ENCODE assay signal across 1 cellular context in genomic region chr6:89008763-89009374, GRCh38.
TF ChIP-seq lines count a peak whose summit lies in the region.

No MANE protein-coding gene starts in this region.

TF ChIP-seq in K562, 482 proteins besides CTCF, POLR2A, EP300 and RAD21 (continued from another document and continues in another):
- TF ChIP-seq, protein P1, sequence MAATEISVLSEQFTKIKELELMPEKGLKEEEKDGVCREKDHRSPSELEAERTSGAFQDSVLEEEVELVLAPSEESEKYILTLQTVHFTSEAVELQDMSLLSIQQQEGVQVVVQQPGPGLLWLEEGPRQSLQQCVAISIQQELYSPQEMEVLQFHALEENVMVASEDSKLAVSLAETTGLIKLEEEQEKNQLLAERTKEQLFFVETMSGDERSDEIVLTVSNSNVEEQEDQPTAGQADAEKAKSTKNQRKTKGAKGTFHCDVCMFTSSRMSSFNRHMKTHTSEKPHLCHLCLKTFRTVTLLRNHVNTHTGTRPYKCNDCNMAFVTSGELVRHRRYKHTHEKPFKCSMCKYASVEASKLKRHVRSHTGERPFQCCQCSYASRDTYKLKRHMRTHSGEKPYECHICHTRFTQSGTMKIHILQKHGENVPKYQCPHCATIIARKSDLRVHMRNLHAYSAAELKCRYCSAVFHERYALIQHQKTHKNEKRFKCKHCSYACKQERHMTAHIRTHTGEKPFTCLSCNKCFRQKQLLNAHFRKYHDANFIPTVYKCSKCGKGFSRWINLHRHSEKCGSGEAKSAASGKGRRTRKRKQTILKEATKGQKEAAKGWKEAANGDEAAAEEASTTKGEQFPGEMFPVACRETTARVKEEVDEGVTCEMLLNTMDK (IDR thresholded peaks at IDR 0.05; ENCODE audit: borderline replicate concordance, insufficient read depth, low read depth, low read length, poor library complexity, severe bottlenecking): no peak
- TF ChIP-seq CXXC5 (CRISPR knock-in tag; IDR thresholded peaks at IDR 0.05) (peak; percentile 79), ZNF57 (CRISPR knock-in tag; IDR thresholded peaks at IDR 0.05) (no peak; the same call in 1 of the 2 replicates), RFX7 (CRISPR knock-in tag; IDR thresholded peaks at IDR 0.05) (no peak), ZC3H4 (CRISPR knock-in tag; IDR thresholded peaks at IDR 0.05; ENCODE audit: borderline replicate concordance) (no peak), BRF1 (IDR thresholded peaks at IDR 0.05; ENCODE audit: borderline replicate concordance, extremely low read depth, insufficient read length) (no peak), WHSC1 (IDR thresholded peaks at IDR 0.05; ENCODE audit: low read length) (no peak), CBFA2T2 (conservative IDR thresholded peaks at IDR 0.05) (no peak), ZNF217 (CRISPR knock-in tag; IDR thresholded peaks at IDR 0.05) (no peak), HNRNPLL (IDR thresholded peaks at IDR 0.05; ENCODE audit: low read depth, low read length, poor library complexity, severe bottlenecking) (no peak), ZFP91 (CRISPR knock-in tag; IDR thresholded peaks at IDR 0.05) (no peak), C11orf30 (IDR thresholded peaks at IDR 0.05; ENCODE audit: low read depth) (no peak), NFYB (IDR thresholded peaks at IDR 0.05; ENCODE audit: extremely low read depth, insufficient read length) (no peak), CBX3 (IDR thresholded peaks at IDR 0.05; ENCODE audit: borderline replicate concordance in 1 of 2, low read length in 2 of 2) (no peak), PCBP1 (IDR thresholded peaks at IDR 0.05; ENCODE audit: low read depth, low read length, poor library complexity, severe bottlenecking) (no peak), TFAP4 (CRISPR knock-in tag; IDR thresholded peaks at IDR 0.05; ENCODE audit: borderline replicate concordance) (no peak)
- TF ChIP-seq, protein P2, sequence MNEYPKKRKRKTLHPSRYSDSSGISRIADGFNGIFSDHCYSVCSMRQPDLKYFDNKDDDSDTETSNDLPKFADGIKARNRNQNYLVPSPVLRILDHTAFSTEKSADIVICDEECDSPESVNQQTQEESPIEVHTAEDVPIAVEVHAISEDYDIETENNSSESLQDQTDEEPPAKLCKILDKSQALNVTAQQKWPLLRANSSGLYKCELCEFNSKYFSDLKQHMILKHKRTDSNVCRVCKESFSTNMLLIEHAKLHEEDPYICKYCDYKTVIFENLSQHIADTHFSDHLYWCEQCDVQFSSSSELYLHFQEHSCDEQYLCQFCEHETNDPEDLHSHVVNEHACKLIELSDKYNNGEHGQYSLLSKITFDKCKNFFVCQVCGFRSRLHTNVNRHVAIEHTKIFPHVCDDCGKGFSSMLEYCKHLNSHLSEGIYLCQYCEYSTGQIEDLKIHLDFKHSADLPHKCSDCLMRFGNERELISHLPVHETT (CRISPR knock-in tag; conservative IDR thresholded peaks at IDR 0.05 in 1 of 2, IDR thresholded peaks at IDR 0.05 in 1 of 2): peak in 1 of 2 experiments; percentile 9; a peak in 1 of 4 replicates
- TF ChIP-seq, protein P3, sequence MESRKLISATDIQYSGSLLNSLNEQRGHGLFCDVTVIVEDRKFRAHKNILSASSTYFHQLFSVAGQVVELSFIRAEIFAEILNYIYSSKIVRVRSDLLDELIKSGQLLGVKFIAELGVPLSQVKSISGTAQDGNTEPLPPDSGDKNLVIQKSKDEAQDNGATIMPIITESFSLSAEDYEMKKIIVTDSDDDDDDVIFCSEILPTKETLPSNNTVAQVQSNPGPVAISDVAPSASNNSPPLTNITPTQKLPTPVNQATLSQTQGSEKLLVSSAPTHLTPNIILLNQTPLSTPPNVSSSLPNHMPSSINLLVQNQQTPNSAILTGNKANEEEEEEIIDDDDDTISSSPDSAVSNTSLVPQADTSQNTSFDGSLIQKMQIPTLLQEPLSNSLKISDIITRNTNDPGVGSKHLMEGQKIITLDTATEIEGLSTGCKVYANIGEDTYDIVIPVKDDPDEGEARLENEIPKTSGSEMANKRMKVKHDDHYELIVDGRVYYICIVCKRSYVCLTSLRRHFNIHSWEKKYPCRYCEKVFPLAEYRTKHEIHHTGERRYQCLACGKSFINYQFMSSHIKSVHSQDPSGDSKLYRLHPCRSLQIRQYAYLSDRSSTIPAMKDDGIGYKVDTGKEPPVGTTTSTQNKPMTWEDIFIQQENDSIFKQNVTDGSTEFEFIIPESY (CRISPR knock-in tag; IDR thresholded peaks at IDR 0.05): no peak
- TF ChIP-seq, protein P4, sequence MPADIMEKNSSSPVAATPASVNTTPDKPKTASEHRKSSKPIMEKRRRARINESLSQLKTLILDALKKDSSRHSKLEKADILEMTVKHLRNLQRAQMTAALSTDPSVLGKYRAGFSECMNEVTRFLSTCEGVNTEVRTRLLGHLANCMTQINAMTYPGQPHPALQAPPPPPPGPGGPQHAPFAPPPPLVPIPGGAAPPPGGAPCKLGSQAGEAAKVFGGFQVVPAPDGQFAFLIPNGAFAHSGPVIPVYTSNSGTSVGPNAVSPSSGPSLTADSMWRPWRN (IDR thresholded peaks at IDR 0.05; ENCODE audit: low read depth): no peak
- TF ChIP-seq, protein P5, sequence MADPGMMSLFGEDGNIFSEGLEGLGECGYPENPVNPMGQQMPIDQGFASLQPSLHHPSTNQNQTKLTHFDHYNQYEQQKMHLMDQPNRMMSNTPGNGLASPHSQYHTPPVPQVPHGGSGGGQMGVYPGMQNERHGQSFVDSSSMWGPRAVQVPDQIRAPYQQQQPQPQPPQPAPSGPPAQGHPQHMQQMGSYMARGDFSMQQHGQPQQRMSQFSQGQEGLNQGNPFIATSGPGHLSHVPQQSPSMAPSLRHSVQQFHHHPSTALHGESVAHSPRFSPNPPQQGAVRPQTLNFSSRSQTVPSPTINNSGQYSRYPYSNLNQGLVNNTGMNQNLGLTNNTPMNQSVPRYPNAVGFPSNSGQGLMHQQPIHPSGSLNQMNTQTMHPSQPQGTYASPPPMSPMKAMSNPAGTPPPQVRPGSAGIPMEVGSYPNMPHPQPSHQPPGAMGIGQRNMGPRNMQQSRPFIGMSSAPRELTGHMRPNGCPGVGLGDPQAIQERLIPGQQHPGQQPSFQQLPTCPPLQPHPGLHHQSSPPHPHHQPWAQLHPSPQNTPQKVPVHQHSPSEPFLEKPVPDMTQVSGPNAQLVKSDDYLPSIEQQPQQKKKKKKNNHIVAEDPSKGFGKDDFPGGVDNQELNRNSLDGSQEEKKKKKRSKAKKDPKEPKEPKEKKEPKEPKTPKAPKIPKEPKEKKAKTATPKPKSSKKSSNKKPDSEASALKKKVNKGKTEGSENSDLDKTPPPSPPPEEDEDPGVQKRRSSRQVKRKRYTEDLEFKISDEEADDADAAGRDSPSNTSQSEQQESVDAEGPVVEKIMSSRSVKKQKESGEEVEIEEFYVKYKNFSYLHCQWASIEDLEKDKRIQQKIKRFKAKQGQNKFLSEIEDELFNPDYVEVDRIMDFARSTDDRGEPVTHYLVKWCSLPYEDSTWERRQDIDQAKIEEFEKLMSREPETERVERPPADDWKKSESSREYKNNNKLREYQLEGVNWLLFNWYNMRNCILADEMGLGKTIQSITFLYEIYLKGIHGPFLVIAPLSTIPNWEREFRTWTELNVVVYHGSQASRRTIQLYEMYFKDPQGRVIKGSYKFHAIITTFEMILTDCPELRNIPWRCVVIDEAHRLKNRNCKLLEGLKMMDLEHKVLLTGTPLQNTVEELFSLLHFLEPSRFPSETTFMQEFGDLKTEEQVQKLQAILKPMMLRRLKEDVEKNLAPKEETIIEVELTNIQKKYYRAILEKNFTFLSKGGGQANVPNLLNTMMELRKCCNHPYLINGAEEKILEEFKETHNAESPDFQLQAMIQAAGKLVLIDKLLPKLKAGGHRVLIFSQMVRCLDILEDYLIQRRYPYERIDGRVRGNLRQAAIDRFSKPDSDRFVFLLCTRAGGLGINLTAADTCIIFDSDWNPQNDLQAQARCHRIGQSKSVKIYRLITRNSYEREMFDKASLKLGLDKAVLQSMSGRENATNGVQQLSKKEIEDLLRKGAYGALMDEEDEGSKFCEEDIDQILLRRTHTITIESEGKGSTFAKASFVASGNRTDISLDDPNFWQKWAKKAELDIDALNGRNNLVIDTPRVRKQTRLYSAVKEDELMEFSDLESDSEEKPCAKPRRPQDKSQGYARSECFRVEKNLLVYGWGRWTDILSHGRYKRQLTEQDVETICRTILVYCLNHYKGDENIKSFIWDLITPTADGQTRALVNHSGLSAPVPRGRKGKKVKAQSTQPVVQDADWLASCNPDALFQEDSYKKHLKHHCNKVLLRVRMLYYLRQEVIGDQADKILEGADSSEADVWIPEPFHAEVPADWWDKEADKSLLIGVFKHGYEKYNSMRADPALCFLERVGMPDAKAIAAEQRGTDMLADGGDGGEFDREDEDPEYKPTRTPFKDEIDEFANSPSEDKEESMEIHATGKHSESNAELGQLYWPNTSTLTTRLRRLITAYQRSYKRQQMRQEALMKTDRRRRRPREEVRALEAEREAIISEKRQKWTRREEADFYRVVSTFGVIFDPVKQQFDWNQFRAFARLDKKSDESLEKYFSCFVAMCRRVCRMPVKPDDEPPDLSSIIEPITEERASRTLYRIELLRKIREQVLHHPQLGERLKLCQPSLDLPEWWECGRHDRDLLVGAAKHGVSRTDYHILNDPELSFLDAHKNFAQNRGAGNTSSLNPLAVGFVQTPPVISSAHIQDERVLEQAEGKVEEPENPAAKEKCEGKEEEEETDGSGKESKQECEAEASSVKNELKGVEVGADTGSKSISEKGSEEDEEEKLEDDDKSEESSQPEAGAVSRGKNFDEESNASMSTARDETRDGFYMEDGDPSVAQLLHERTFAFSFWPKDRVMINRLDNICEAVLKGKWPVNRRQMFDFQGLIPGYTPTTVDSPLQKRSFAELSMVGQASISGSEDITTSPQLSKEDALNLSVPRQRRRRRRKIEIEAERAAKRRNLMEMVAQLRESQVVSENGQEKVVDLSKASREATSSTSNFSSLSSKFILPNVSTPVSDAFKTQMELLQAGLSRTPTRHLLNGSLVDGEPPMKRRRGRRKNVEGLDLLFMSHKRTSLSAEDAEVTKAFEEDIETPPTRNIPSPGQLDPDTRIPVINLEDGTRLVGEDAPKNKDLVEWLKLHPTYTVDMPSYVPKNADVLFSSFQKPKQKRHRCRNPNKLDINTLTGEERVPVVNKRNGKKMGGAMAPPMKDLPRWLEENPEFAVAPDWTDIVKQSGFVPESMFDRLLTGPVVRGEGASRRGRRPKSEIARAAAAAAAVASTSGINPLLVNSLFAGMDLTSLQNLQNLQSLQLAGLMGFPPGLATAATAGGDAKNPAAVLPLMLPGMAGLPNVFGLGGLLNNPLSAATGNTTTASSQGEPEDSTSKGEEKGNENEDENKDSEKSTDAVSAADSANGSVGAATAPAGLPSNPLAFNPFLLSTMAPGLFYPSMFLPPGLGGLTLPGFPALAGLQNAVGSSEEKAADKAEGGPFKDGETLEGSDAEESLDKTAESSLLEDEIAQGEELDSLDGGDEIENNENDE (IDR thresholded peaks at IDR 0.05; ENCODE audit: low read depth, low read length): no peak
- TF ChIP-seq, protein P6, sequence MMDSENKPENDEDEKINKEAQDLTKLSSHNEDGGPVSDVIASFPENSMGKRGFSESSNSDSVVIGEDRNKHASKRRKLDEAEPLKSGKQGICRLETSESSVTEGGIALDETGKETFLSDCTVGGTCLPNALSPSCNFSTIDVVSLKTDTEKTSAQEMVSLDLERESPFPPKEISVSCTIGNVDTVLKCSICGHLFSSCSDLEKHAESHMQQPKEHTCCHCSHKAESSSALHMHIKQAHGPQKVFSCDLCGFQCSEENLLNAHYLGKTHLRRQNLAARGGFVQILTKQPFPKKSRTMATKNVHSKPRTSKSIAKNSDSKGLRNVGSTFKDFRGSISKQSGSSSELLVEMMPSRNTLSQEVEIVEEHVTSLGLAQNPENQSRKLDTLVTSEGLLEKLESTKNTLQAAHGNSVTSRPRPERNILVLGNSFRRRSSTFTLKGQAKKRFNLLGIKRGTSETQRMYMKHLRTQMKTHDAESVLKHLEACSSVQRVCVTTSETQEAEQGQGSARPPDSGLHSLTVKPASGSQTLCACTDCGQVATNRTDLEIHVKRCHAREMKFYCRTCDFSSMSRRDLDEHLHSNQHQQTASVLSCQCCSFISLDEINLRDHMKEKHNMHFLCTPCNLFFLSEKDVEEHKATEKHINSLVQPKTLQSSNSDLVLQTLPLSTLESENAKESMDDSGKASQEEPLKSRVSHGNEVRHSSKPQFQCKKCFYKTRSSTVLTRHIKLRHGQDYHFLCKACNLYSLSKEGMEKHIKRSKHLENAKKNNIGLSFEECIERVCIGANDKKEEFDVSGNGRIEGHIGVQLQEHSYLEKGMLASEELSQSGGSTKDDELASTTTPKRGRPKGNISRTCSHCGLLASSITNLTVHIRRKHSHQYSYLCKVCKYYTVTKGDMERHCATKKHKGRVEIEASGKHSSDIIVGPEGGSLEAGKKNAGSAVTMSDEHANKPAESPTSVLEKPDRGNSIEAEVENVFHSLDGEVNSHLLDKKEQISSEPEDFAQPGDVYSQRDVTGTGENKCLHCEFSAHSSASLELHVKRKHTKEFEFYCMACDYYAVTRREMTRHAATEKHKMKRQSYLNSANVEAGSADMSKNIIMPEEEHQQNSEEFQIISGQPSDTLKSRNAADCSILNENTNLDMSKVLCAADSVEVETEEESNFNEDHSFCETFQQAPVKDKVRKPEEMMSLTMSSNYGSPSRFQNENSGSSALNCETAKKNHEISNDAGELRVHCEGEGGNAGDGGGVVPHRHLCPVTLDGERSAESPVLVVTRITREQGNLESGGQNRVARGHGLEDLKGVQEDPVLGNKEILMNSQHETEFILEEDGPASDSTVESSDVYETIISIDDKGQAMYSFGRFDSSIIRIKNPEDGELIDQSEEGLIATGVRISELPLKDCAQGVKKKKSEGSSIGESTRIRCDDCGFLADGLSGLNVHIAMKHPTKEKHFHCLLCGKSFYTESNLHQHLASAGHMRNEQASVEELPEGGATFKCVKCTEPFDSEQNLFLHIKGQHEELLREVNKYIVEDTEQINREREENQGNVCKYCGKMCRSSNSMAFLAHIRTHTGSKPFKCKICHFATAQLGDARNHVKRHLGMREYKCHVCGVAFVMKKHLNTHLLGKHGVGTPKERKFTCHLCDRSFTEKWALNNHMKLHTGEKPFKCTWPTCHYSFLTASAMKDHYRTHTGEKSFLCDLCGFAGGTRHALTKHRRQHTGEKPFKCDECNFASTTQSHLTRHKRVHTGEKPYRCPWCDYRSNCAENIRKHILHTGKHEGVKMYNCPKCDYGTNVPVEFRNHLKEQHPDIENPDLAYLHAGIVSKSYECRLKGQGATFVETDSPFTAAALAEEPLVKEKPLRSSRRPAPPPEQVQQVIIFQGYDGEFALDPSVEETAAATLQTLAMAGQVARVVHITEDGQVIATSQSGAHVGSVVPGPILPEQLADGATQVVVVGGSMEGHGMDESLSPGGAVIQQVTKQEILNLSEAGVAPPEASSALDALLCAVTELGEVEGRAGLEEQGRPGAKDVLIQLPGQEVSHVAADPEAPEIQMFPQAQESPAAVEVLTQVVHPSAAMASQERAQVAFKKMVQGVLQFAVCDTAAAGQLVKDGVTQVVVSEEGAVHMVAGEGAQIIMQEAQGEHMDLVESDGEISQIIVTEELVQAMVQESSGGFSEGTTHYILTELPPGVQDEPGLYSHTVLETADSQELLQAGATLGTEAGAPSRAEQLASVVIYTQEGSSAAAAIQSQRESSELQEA (IDR thresholded peaks at IDR 0.05; ENCODE audit: low read depth): no peak
